In genomic region chr9:72675586-72675985, GRCh38 we compare ENCODE assay signal across 19 cellular contexts.
DNase-seq lines count a peak whose midpoint lies in the region; ATAC-seq and TF ChIP-seq lines count a peak whose summit lies in the region.
"Had no signal": no experiment of that assay in that cellular context is flagged by ENCODE, and none has a peak within 500 bp of the region (broad histone marks: within the 10 kb centered on the region; RNA-seq: fewer than 3 reads in every experiment).

No MANE protein-coding gene starts in this region.

- ATAC-seq in CD4-positive, alpha-beta T cell (ENCODE audit: poor library complexity): no peak
- ATAC-seq: gastroesophageal sphincter; psoas muscle; SK-N-SH treated with all-trans-retinoic acid at 6 μM for 48 hours; stimulated activated effector memory CD8-positive, alpha-beta T cell treated with anti-CD3 and anti-CD28 coated beads, Interleukin-12 subunit alpha, Interleukin-12 subunit beta, amount 100 ng/mL, for 72 hours had no signal

- POLR2A ChIA-PET in CD4-positive, alpha-beta T cell (lab: Charles Lee): no interaction called here

- H3K9me3 Mint-ChIP-seq in CD4-positive, alpha-beta T cell: no peaks in the 10 kb centered on the region
- H3K9me3 Mint-ChIP-seq: CD4-positive, alpha-beta memory T cell; stimulated activated effector memory CD8-positive, alpha-beta T cell treated with anti-CD3 and anti-CD28 coated beads, Interleukin-12 subunit alpha, Interleukin-12 subunit beta, amount 100 ng/mL, for 72 hours had no signal

- peak; percentile 83 for DNase-seq in GM23248
- peak; percentile 97 for DNase-seq in NCI-H69 (lab: John Stamatoyannopoulos, UW)
- peak; percentile 49 for DNase-seq in epithelial cell of prostate (ENCODE audit: low read depth, low spot score)
- peak; percentile 92 for DNase-seq in renal cortical epithelial cell (ENCODE audit: low read depth)
- no peak for DNase-seq in activated gamma-delta T cell treated with Interleukin-2 at 50 U/mL for 16 hours
- no peak for DNase-seq in WERI-Rb-1
- no peak for DNase-seq in CD4-positive, alpha-beta T cell
- DNase-seq: CD4-positive, alpha-beta memory T cell; cortex of kidney; GDM1; HCEC 1CT; islet precursor cell; Karpas-422; NCI-H2029; psoas muscle; stimulated activated CD4-positive, alpha-beta T cell treated with anti-CD3 and anti-CD28 coated beads, Interleukin-2, amount 100 ng/mL, for 48 hours had no signal

- peak overlapping the region; percentile 30 for H3K4me2 ChIP-seq in GM23248 (ENCODE audit: unreplicated experiment)

- H3K27me3 ChIP-seq in GM23248 (replicated peaks; ENCODE audit: insufficient read depth) (no peaks in the 10 kb centered on the region), WERI-Rb-1 (ENCODE audit: insufficient read depth, low read depth, severe bottlenecking) (no peaks in the 10 kb centered on the region)
- H3K27me3 ChIP-seq in CD4-positive, alpha-beta T cell (ENCODE audit: control insufficient read depth, insufficient read depth, low read length): no peaks in the 10 kb centered on the region
- H3K27me3 ChIP-seq: gastroesophageal sphincter had no signal

- H3K79me2 ChIP-seq in GM23248 (ENCODE audit: insufficient read depth): no peaks in the 10 kb centered on the region

- no peak overlapping the region for H3K4me3 ChIP-seq in GM23248
- H3K4me3 ChIP-seq in WERI-Rb-1 (ENCODE audit: low read depth, low read length): no peak overlapping the region
- H3K4me3 ChIP-seq: gastroesophageal sphincter, psoas muscle had no signal

- in situ Hi-C loops in GM23248 (cut with MboI): no loop called here

- no peak overlapping the region for H3K27ac Mint-ChIP-seq in CD4-positive, alpha-beta T cell
- H3K27ac Mint-ChIP-seq: CD4-positive, alpha-beta memory T cell; stimulated activated effector memory CD8-positive, alpha-beta T cell treated with anti-CD3 and anti-CD28 coated beads, Interleukin-12 subunit alpha, Interleukin-12 subunit beta, amount 100 ng/mL, for 72 hours had no signal

- H2AFZ ChIP-seq in GM23248: peak overlapping the region; percentile 38

- no peak overlapping the region for H3K4me3 Mint-ChIP-seq in CD4-positive, alpha-beta T cell
- H3K4me3 Mint-ChIP-seq: CD4-positive, alpha-beta memory T cell; stimulated activated effector memory CD8-positive, alpha-beta T cell treated with anti-CD3 and anti-CD28 coated beads, Interleukin-12 subunit alpha, Interleukin-12 subunit beta, amount 100 ng/mL, for 72 hours had no signal

- peaks cover 18% of the 10 kb centered on the region; the same call in 1 of the 2 replicates for H3F3A ChIP-seq in GM23248 (ENCODE audit: insufficient read depth)

- no peaks in the 10 kb centered on the region for H3K9me2 ChIP-seq in GM23248 (ENCODE audit: insufficient read depth)

- H3K9ac ChIP-seq in GM23248: no peak overlapping the region

- no peaks in the 10 kb centered on the region for H4K20me1 ChIP-seq in GM23248 (ENCODE audit: insufficient read depth)

- H3K36me3 Mint-ChIP-seq in CD4-positive, alpha-beta T cell (ENCODE audit: low read depth): no peaks in the 10 kb centered on the region
- H3K36me3 Mint-ChIP-seq: CD4-positive, alpha-beta memory T cell; stimulated activated effector memory CD8-positive, alpha-beta T cell treated with anti-CD3 and anti-CD28 coated beads, Interleukin-12 subunit alpha, Interleukin-12 subunit beta, amount 100 ng/mL, for 72 hours had no signal

- WGBS in GM23248 (ENCODE audit: low coverage in 1 of 2, low lambda C conversion rate in 2 of 2, missing lambda C conversion rate in 2 of 2), 2 experiments: 5 to 7% methylated on average over 1 of the region's 1 CpG

- peaks cover 1% of the 10 kb centered on the region for H3K27me3 Mint-ChIP-seq in CD4-positive, alpha-beta T cell

- H3K4me1 ChIP-seq in GM23248 (ENCODE audit: insufficient read depth): peaks cover 19% of the 10 kb centered on the region
- H3K4me1 ChIP-seq: gastroesophageal sphincter, psoas muscle had no signal

- intact Hi-C loops in CD4-positive, alpha-beta T cell (cut with DNase I, micrococcal nuclease): no loop called here

- CTCF ChIA-PET in CD4-positive, alpha-beta T cell (lab: Charles Lee): no interaction called here

- H3K27ac ChIP-seq in GM23248: peak overlapping the region; percentile 18
- H3K27ac ChIP-seq in epithelial cell of prostate: peak overlapping the region; percentile 80
- no peak overlapping the region for H3K27ac ChIP-seq in WERI-Rb-1
- H3K27ac ChIP-seq in CD4-positive, alpha-beta T cell (ENCODE audit: low read depth, low read length): no peak overlapping the region
- H3K27ac ChIP-seq: gastroesophageal sphincter, psoas muscle had no signal

- H3K9me3 ChIP-seq in GM23248 (ENCODE audit: low read depth): no peaks in the 10 kb centered on the region
- H3K9me3 ChIP-seq in WERI-Rb-1 (ENCODE audit: severe bottlenecking): no peaks in the 10 kb centered on the region
- no peaks in the 10 kb centered on the region for H3K9me3 ChIP-seq in CD4-positive, alpha-beta T cell (ENCODE audit: control insufficient read depth, low read length)
- H3K9me3 ChIP-seq: gastroesophageal sphincter, psoas muscle had no signal

- no peaks in the 10 kb centered on the region for H3K4me1 Mint-ChIP-seq in CD4-positive, alpha-beta T cell (ENCODE audit: low read depth)
- H3K4me1 Mint-ChIP-seq: CD4-positive, alpha-beta memory T cell; stimulated activated effector memory CD8-positive, alpha-beta T cell treated with anti-CD3 and anti-CD28 coated beads, Interleukin-12 subunit alpha, Interleukin-12 subunit beta, amount 100 ng/mL, for 72 hours had no signal

- H3K36me3 ChIP-seq in GM23248 (ENCODE audit: low read depth) (no peaks in the 10 kb centered on the region), WERI-Rb-1 (no peaks in the 10 kb centered on the region)
- H3K36me3 ChIP-seq: gastroesophageal sphincter had no signal

- TF ChIP-seq CTCF in WERI-Rb-1 (IDR thresholded peaks at IDR 0.05; ENCODE audit: low read depth, low read length): no peak
- TF ChIP-seq CTCF in CD4-positive, alpha-beta T cell (IDR thresholded peaks at IDR 0.05): no peak

Comparison
In these comparisons a context has a peak if more than half of its experiments do, and no peak if none do; other contexts are left out.
1. DNase-seq: peak in GM23248 (single experiment), NCI-H69 (single experiment), epithelial cell of prostate (single experiment) and renal cortical epithelial cell (single experiment); none in activated gamma-delta T cell treated with Interleukin-2 at 50 U/mL for 16 hours (single experiment), WERI-Rb-1 (single experiment) and CD4-positive, alpha-beta T cell (0 of 10).
2. H3K27ac ChIP-seq: peak in GM23248 (single experiment) and epithelial cell of prostate (single experiment); none in WERI-Rb-1 (single experiment) and CD4-positive, alpha-beta T cell (single experiment).